Comparison of ENCODE assay signal across 8 cellular contexts in genomic region chr5:58891072-58891970, GRCh38.
A peak's percentile ranks its signal among the peaks of the same experiment; 100 is the strongest.
DNase-seq lines count a peak whose midpoint lies in the region; ATAC-seq, FAIRE-seq and TF ChIP-seq lines count a peak whose summit lies in the region.

No MANE protein-coding gene starts in this region.

- H3K4me3 ChIP-seq in upper lobe of left lung, result no peak overlapping the region

- no peak for TF ChIP-seq POLR2A in GM12892 (IDR thresholded peaks at IDR 0.05; ENCODE audit: low read depth, low read length)
- no peak for TF ChIP-seq POLR2A in upper lobe of left lung (IDR thresholded peaks at IDR 0.05)

- H3K9me3 Mint-ChIP-seq in activated naive CD4-positive, alpha-beta T cell treated with anti-CD3 and anti-CD28 coated beads, Interleukin-2, amount 50 U/mL, for 72 hours, result no peaks in the 10 kb centered on the region

- H3K27me3 ChIP-seq in upper lobe of left lung, result no peaks in the 10 kb centered on the region

- TF ChIP-seq CTCF in 22Rv1 (IDR thresholded peaks at IDR 0.05) (peak; percentile 89), upper lobe of left lung (IDR thresholded peaks at IDR 0.05) (peak; percentile 46 to 65 (median 52))

- peak; percentile 46 for FAIRE-seq in GM12892 (lab: Jason Lieb, UNC)

- H3K9me3 ChIP-seq in upper lobe of left lung, result no peaks in the 10 kb centered on the region

- TF ChIP-seq EP300 in upper lobe of left lung (IDR thresholded peaks at IDR 0.05), result peak in 1 of 4 donors; percentile 17

- H3K27ac ChIP-seq in 22Rv1 (no peak overlapping the region), upper lobe of left lung (peak overlapping the region; percentile 59 to 81 (median 66))

- intact Hi-C loops in head of caudate nucleus (cut with DNase I), result loop anchor here (10.0 kb wide), 1 partner anchor 283 kb away; no protein-coding TSS in a partner anchor

- 30 to 32% methylated on average over 18 of the region's 18 CpGs for WGBS in upper lobe of left lung, 2 donors

- H3K36me3 ChIP-seq in upper lobe of left lung, result no peaks in the 10 kb centered on the region

- DNase-seq in GM12892 (ENCODE audit: insufficient read length) (peak; percentile 20), KG1 (lab: John Stamatoyannopoulos, UW) (peak; percentile 28), SKM-1 (lab: John Stamatoyannopoulos, UW; ENCODE audit: unreplicated experiment) (peak; percentile 37), head of caudate nucleus (peak; percentile 25 to 89 (median 76)), pons (ENCODE audit: low spot score) (peak; percentile 65), upper lobe of left lung (peak in 1 of 2 donors; percentile 59)
- peak; percentile 66 to 74 for DNase-seq in activated naive CD4-positive, alpha-beta T cell treated with anti-CD3 and anti-CD28 coated beads, Interleukin-2, amount 50 U/mL, for 72 hours (ENCODE audit: low spot score in 2 of 2)

- no peaks in the 10 kb centered on the region for H3K36me3 Mint-ChIP-seq in activated naive CD4-positive, alpha-beta T cell treated with anti-CD3 and anti-CD28 coated beads, Interleukin-2, amount 50 U/mL, for 72 hours

- peaks cover 0 to 14% (median 7%) of the 10 kb centered on the region in 4 donors for H3K4me1 ChIP-seq in upper lobe of left lung

- peak overlapping the region; percentile 83 to 93 for H3K27ac Mint-ChIP-seq in activated naive CD4-positive, alpha-beta T cell treated with anti-CD3 and anti-CD28 coated beads, Interleukin-2, amount 50 U/mL, for 72 hours

- ATAC-seq in activated naive CD4-positive, alpha-beta T cell treated with anti-CD3 and anti-CD28 coated beads, Interleukin-2, amount 50 U/mL, for 72 hours, result peak; percentile 78 to 86
- peak; percentile 67 to 81 for ATAC-seq in upper lobe of left lung (ENCODE audit: low FRiP score in 2 of 2)
